21 cellular contexts compared by ENCODE assay signal in genomic region chr3:119044593-119044992, GRCh38. TPM values are rescaled to one million over a fixed set of nuclear protein-coding genes. Genes with fewer than 3 reads are reported as not detected.
A peak's percentile ranks its signal among the peaks of the same experiment; 100 is the strongest.
DNase-seq lines count a peak whose midpoint lies in the region; ATAC-seq, FAIRE-seq and TF ChIP-seq lines count a peak whose summit lies in the region.
"Had no signal": no experiment of that assay in that cellular context is flagged by ENCODE, and none has a peak within 500 bp of the region (broad histone marks: within the 10 kb centered on the region; RNA-seq: fewer than 3 reads in every experiment).

No MANE protein-coding gene starts in this region.

- CTCF ChIA-PET in K562 (lab: Yijun Ruan, JAX; ENCODE audit: low intra/inter-chr PET ratio), result interaction anchor here (0.8 kb wide), 1 partner anchor 773 kb away, joined by 3 read pairs; no protein-coding TSS in a partner anchor

- H3K27me3 Mint-ChIP-seq in progenitor cell of endocrine pancreas, result no peaks in the 10 kb centered on the region
- H3K27me3 Mint-ChIP-seq in T-helper 17 cell, result peaks cover 36% of the 10 kb centered on the region
- H3K27me3 Mint-ChIP-seq: CD4-positive, CD25-positive, alpha-beta regulatory T cell had no signal

- H3K4me2 ChIP-seq in K562 (ENCODE audit: insufficient read depth, low read length), result peak overlapping the region; percentile 32; the same call in 1 of the 2 replicates
- H3K4me2 ChIP-seq: KMS-11 had no signal

- no peaks in the 10 kb centered on the region for H3K79me2 ChIP-seq in K562 (ENCODE audit: control insufficient read depth, insufficient read depth, low read length)

- H3K4me1 Mint-ChIP-seq in progenitor cell of endocrine pancreas (ENCODE audit: low read depth), result no peaks in the 10 kb centered on the region
- H3K4me1 Mint-ChIP-seq in T-helper 17 cell, result no peaks in the 10 kb centered on the region
- H3K4me1 Mint-ChIP-seq: CD4-positive, CD25-positive, alpha-beta regulatory T cell; CD8-positive, alpha-beta memory T cell had no signal

- 4% methylated on average over 2 of the region's 2 CpGs for WGBS in K562 (ENCODE audit: insufficient coverage, low coverage, missing lambda C conversion rate)

- no peak for TF ChIP-seq POLR2A in K562 (conservative IDR thresholded peaks at IDR 0.05)

- H3K9me3 Mint-ChIP-seq in progenitor cell of endocrine pancreas (ENCODE audit: low read depth), result peaks cover 17% of the 10 kb centered on the region

- TF ChIP-seq CTCF in K562 (IDR thresholded peaks at IDR 0.05 in 2 of 3, conservative IDR thresholded peaks at IDR 0.05 in 1 of 3; ENCODE audit: insufficient read depth in 2 of 3, low read depth in 1 of 3, low read length in 3 of 3) (no peak), progenitor cell of endocrine pancreas (IDR thresholded peaks at IDR 0.05; ENCODE audit: unreplicated experiment) (no peak)

- H3K9me1 ChIP-seq in K562 (ENCODE audit: control insufficient read depth, insufficient read depth, low read length), result no peaks in the 10 kb centered on the region

- DNase-seq in K562 (ENCODE audit: extremely low read depth in 1 of 4, low spot score in 3 of 4) (no peak), progenitor cell of endocrine pancreas (ENCODE audit: low spot score, unreplicated experiment) (no peak), GM19238 (ENCODE audit: insufficient read length, low spot score) (no peak), T-helper 17 cell (no peak), NCI-H82 treated with DMSO at 0.1 percent for 48 hours (lab: John Stamatoyannopoulos, UW; ENCODE audit: unreplicated experiment) (no peak)
- DNase-seq: BE2C; C1 segment of cervical spinal cord; CD4-positive, CD25-positive, alpha-beta regulatory T cell; CD8-positive, alpha-beta memory T cell; COR-L47; H9 had no signal

- no peak for TF ChIP-seq EP300 in K562 (IDR thresholded peaks at IDR 0.05; ENCODE audit: low read length)

- H3K9me3 ChIP-seq in HUES48 (ENCODE audit: control insufficient read depth, insufficient read depth, low read length), result 0 out of 2 replicates have a peak, but pooled peaks cover 5% of the 10 kb centered on the region
- H3K9me3 ChIP-seq in K562 (replicated peaks; ENCODE audit: control insufficient read depth, insufficient read depth, low read depth, low read length), result no peaks in the 10 kb centered on the region
- no peaks in the 10 kb centered on the region for H3K9me3 ChIP-seq in iPS-20b (ENCODE audit: insufficient read depth, low read depth, low read length)
- no peaks in the 10 kb centered on the region for H3K9me3 ChIP-seq in T-helper 17 cell (ENCODE audit: control insufficient read depth, low read length, poor library complexity, severe bottlenecking)

- H3K4me1 ChIP-seq in HUES48 (ENCODE audit: control insufficient read depth, insufficient read depth, low read length) (no peaks in the 10 kb centered on the region), K562 (replicated peaks in 1 of 2; ENCODE audit: control insufficient read depth in 2 of 2, insufficient read depth in 2 of 2, low read length in 2 of 2) (no peaks in the 10 kb centered on the region), iPS-20b (ENCODE audit: insufficient read depth, low read length) (no peaks in the 10 kb centered on the region)
- H3K4me1 ChIP-seq: BE2C had no signal

- POLR2A ChIA-PET in K562 (lab: Yijun Ruan, JAX), result no interaction called here

- no peaks in the 10 kb centered on the region for H4K20me1 ChIP-seq in K562 (replicated peaks; ENCODE audit: control insufficient read depth, insufficient read depth, low read length)

- H3K27ac Mint-ChIP-seq in progenitor cell of endocrine pancreas (no peak overlapping the region), T-helper 17 cell (no peak overlapping the region)
- H3K27ac Mint-ChIP-seq: CD4-positive, CD25-positive, alpha-beta regulatory T cell; CD8-positive, alpha-beta memory T cell had no signal

- peak overlapping the region; percentile 72 for H3K4me3 Mint-ChIP-seq in progenitor cell of endocrine pancreas (ENCODE audit: low read depth)
- no peak overlapping the region for H3K4me3 Mint-ChIP-seq in T-helper 17 cell
- H3K4me3 Mint-ChIP-seq: CD4-positive, CD25-positive, alpha-beta regulatory T cell; CD8-positive, alpha-beta memory T cell had no signal

- BruUV-seq in K562 (replicated peaks; lab: Mats Ljungman, UMichigan), result no TSS peak

- peak overlapping the region; percentile 45 for H3K4me3 ChIP-seq in HUES48 (ENCODE audit: low read depth, low read length)
- no peak overlapping the region for H3K4me3 ChIP-seq in K562
- 0 out of 2 replicates have a peak overlapping the region, but pooled peaks have one; percentile 26 for H3K4me3 ChIP-seq in iPS-20b (ENCODE audit: low read length)

- H3K36me3 ChIP-seq in HUES48 (ENCODE audit: control insufficient read depth, insufficient read depth, low read length) (no peaks in the 10 kb centered on the region), K562 (ENCODE audit: control insufficient read depth, insufficient read depth, low read length) (no peaks in the 10 kb centered on the region), iPS-20b (ENCODE audit: insufficient read depth, low read depth, low read length) (no peaks in the 10 kb centered on the region)
- H3K36me3 ChIP-seq: BE2C had no signal

- FAIRE-seq in K562 (lab: Jason Lieb, UNC), result no peak
- FAIRE-seq: D721Med, G401.6, GM12891, H1 had no signal

- H3K27me3 ChIP-seq in HUES48 (ENCODE audit: control insufficient read depth, insufficient read depth, low read length) (no peaks in the 10 kb centered on the region), K562 (ENCODE audit: control insufficient read depth in 2 of 2, insufficient read depth in 2 of 2, low read length in 2 of 2) (no peaks in the 10 kb centered on the region), iPS-20b (ENCODE audit: insufficient read depth, low read length) (no peaks in the 10 kb centered on the region)

- H3K27ac ChIP-seq in HUES48 (ENCODE audit: low read depth, low read length) (no peak overlapping the region), K562 (ENCODE audit: extremely low read depth, low read depth, low read length) (no peak overlapping the region), iPS-20b (ENCODE audit: low read length) (no peak overlapping the region)
- H3K27ac ChIP-seq: KMS-11 had no signal

- intact Hi-C loops in K562 (cut with micrococcal nuclease), result no loop called here

- H3K9ac ChIP-seq in HUES48 (ENCODE audit: low read depth, low read length), result no peak overlapping the region
- H3K9ac ChIP-seq in K562 (ENCODE audit: insufficient read depth in 1 of 2, low read depth in 2 of 2, low read length in 2 of 2), result no peak overlapping the region
- no peak overlapping the region for H3K9ac ChIP-seq in iPS-20b (ENCODE audit: low read depth, low read length)
- H3K9ac ChIP-seq: KMS-11 had no signal

- TF ChIP-seq RAD21 in K562 (CRISPR knock-in tag; conservative IDR thresholded peaks at IDR 0.05 in 1 of 2, IDR thresholded peaks at IDR 0.05 in 1 of 2), result no peak

- ATAC-seq in K562, result no peak
- ATAC-seq in T-helper 17 cell, result no peak
- ATAC-seq in GM18511 (IDR thresholded peaks at IDR 0.05; ENCODE audit: unreplicated experiment), result no peak

- no peak overlapping the region for H2AFZ ChIP-seq in K562 (ENCODE audit: low read depth, low read length)

- in situ Hi-C loops in K562 (cut with MboI), result loop anchor here (5.0 kb wide), 1 partner anchor 157 kb away; no protein-coding TSS in a partner anchor

- H3K36me3 Mint-ChIP-seq in progenitor cell of endocrine pancreas (ENCODE audit: insufficient read depth), result peaks cover 2% of the 10 kb centered on the region
- no peaks in the 10 kb centered on the region for H3K36me3 Mint-ChIP-seq in T-helper 17 cell (ENCODE audit: low read depth)
- H3K36me3 Mint-ChIP-seq: CD4-positive, CD25-positive, alpha-beta regulatory T cell had no signal

TF ChIP-seq in K562, 482 proteins besides CTCF, POLR2A, EP300 and RAD21:
- TF ChIP-seq ZFP1 (CRISPR knock-in tag; IDR thresholded peaks at IDR 0.05), result peak; percentile 61; the same call in 1 of the 2 replicates
- no peak for TF ChIP-seq U2AF2 (optimal IDR thresholded peaks at IDR 0.05; ENCODE audit: low read depth, low read length)

RNA-seq across cellular contexts. Expression of gene IGSF11, which starts 9.9 kb away (rescaled TPM):
- 1.5 and 3.1 TPM in 2 replicates for total RNA-seq in K562 (2011; cell fraction: chromatin; rRNA removed; ENCODE audit: low replicate concordance)
- 0.67 and 0.79 TPM in 2 replicates for total RNA-seq in K562 (2011; cell fraction: nucleolus; rRNA removed)
- 1.8 and 2.2 TPM in 2 replicates for total RNA-seq in K562 (2011; cell fraction: nucleoplasm; rRNA removed)
- total RNA-seq in K562 (2014; rRNA removed) (1.2 and 2.1 TPM in 2 replicates), K562 (2014; rRNA removed; fragmentation: Illumina TruSeq; extraction: Trizol) (1.6 and 1.7 TPM in 2 replicates), K562 (2015; rRNA removed; fragmentation: Illumina TruSeq; extraction: Trizol) (1.1 and 1.8 TPM in 2 replicates), K562 (2021) (1.2 and 1.5 TPM in 2 replicates), progenitor cell of endocrine pancreas (2.2 and 2.5 TPM in 2 replicates), T-helper 17 cell (1 to 10 TPM in 1 of 2 donors, not detected in 1; 1.6 TPM)
- polyA plus RNA-seq in K562 (2011; rRNA removed) (0.18 and 2.2 TPM in 2 replicates), K562 (2014; fragmentation: Illumina TruSeq; extraction: Trizol) (1.9 and 2.8 TPM in 2 replicates), K562 (2014; fragmentation: Nextera tagmentation; extraction: Ambion mirVana) (1 to 10 TPM; 1.3 to 1.4 TPM), K562 (2014; rRNA removed) (1.8 and 2.5 TPM in 2 replicates)
- polyA plus RNA-seq in K562 (2011; cell fraction: cytosol; rRNA removed), result 0.12 and 1.7 TPM in 2 replicates
- polyA plus RNA-seq in K562 (2011; cell fraction: nucleus; rRNA removed), result 0.28 and 3.7 TPM in 2 replicates
- 2.2 and 3.1 TPM in 2 replicates for polyA plus RNA-seq in K562 (2012)
- 0.24 and 2.1 TPM in 2 replicates for polyA minus RNA-seq in K562 (2011; rRNA and poly(A)+ RNA removed)
- polyA minus RNA-seq in K562 (2011; cell fraction: cytosol; rRNA and poly(A)+ RNA removed), result 1.1 TPM in 1 of 2 replicates, not detected in the other
- 0.33 and 1.3 TPM in 2 replicates for polyA minus RNA-seq in K562 (2011; cell fraction: nucleus; rRNA and poly(A)+ RNA removed)
- total RNA-seq: A172; CD4-positive, CD25-positive, alpha-beta regulatory T cell; HT1080 had no signal
- polyA plus RNA-seq: CD4-positive, CD25-positive, alpha-beta regulatory T cell had no signal
